Comparison of ENCODE assay signal across 18 cellular contexts in the genomic region with DNA sequence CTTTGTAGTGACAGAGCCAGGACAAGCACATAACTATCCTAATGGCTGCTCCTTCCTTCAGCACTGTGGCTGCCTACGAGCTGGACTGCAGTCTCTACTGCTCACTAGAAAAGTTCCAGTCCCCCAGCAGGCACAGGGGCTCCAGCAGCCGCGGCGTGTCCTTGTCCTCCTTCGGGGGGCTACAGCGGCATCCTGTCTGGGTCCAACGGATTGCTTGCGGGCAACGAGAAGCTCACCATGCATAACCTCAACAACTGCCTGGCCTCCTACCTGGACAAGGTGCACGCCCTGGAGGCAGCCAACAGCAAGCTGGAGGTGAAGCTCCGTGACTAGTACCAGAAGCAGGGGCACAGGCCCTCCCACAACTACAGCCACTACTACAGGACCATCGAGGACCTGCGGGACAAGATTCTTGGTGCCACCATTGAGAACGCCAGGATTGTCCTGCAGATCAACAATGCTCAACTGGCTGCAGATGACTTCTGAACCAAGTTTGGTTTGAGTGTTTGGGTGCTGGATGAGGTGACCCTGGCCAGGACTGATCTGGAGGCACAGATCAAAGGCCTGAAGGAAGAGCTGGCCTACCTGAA.
A peak's percentile ranks its signal among the peaks of the same experiment; 100 is the strongest.
DNase-seq lines count a peak whose midpoint lies in the region; ATAC-seq and TF ChIP-seq lines count a peak whose summit lies in the region.
"Had no signal": no experiment of that assay in that cellular context is flagged by ENCODE, and none has a peak within 500 bp of the region (broad histone marks: within the 10 kb centered on the region; RNA-seq: fewer than 3 reads in every experiment).

No MANE protein-coding gene starts in this region.

- H3K4me3 Mint-ChIP-seq in nephron: no peak overlapping the region
- no peak overlapping the region for H3K4me3 Mint-ChIP-seq in stimulated activated memory B cell treated with anti-CD40 and anti-IgM and Interleukin-4, amounts not matched to agents 10 μg/mL and 1 μg/mL and 100 μg/mL, for 72 hours
- H3K4me3 Mint-ChIP-seq: CD4-positive, alpha-beta memory T cell; HFFc6 had no signal

- no peak for TF ChIP-seq POLR2A in esophagus muscularis mucosa (IDR thresholded peaks at IDR 0.05; ENCODE audit: low read depth)

- H3K27me3 Mint-ChIP-seq in nephron (ENCODE audit: low read depth): peaks cover 6% of the 10 kb centered on the region
- H3K27me3 Mint-ChIP-seq in stimulated activated memory B cell treated with anti-CD40 and anti-IgM and Interleukin-4, amounts not matched to agents 10 μg/mL and 1 μg/mL and 100 μg/mL, for 72 hours: no peaks in the 10 kb centered on the region
- H3K27me3 Mint-ChIP-seq: CD4-positive, alpha-beta memory T cell had no signal

- no peaks in the 10 kb centered on the region for H3K9me3 ChIP-seq in esophagus muscularis mucosa
- H3K9me3 ChIP-seq: BE2C had no signal

- H3K4me1 Mint-ChIP-seq in nephron: peaks cover 26% of the 10 kb centered on the region
- H3K4me1 Mint-ChIP-seq in stimulated activated memory B cell treated with anti-CD40 and anti-IgM and Interleukin-4, amounts not matched to agents 10 μg/mL and 1 μg/mL and 100 μg/mL, for 72 hours: peaks cover 54% of the 10 kb centered on the region

- no peak for TF ChIP-seq CTCF in esophagus muscularis mucosa (IDR thresholded peaks at IDR 0.05)
- no peak for TF ChIP-seq CTCF in nephron (IDR thresholded peaks at IDR 0.05; ENCODE audit: unreplicated experiment in 3 of 3)

- peak overlapping the region in 2 of 3 experiments; percentile 62 to 81 for H3K27ac Mint-ChIP-seq in nephron
- H3K27ac Mint-ChIP-seq in stimulated activated memory B cell treated with anti-CD40 and anti-IgM and Interleukin-4, amounts not matched to agents 10 μg/mL and 1 μg/mL and 100 μg/mL, for 72 hours: peak overlapping the region; percentile 94
- H3K27ac Mint-ChIP-seq: HFFc6 had no signal

- H3K36me3 Mint-ChIP-seq in nephron (ENCODE audit: low read depth): peaks cover 15% of the 10 kb centered on the region
- H3K36me3 Mint-ChIP-seq in stimulated activated memory B cell treated with anti-CD40 and anti-IgM and Interleukin-4, amounts not matched to agents 10 μg/mL and 1 μg/mL and 100 μg/mL, for 72 hours: peaks cover 24% of the 10 kb centered on the region
- H3K36me3 Mint-ChIP-seq: CD4-positive, alpha-beta memory T cell had no signal

- ATAC-seq in stimulated activated memory B cell treated with anti-CD40 and anti-IgM and Interleukin-4, amounts not matched to agents 10 μg/mL and 1 μg/mL and 100 μg/mL, for 72 hours: no peak
- no peak for ATAC-seq in HG02884 (IDR thresholded peaks at IDR 0.05; ENCODE audit: unreplicated experiment)

- TF ChIP-seq EP300 in esophagus muscularis mucosa (IDR thresholded peaks at IDR 0.05): no peak

- peak; percentile 43 for DNase-seq in ELF-1 (ENCODE audit: low read depth, low spot score)
- DNase-seq in esophagus muscularis mucosa (ENCODE audit: extremely low spot score): peak; percentile 82
- DNase-seq in A172 (ENCODE audit: low spot score): no peak
- no peak for DNase-seq in LoVo (ENCODE audit: low spot score)
- no peak for DNase-seq in GM03348 (ENCODE audit: low spot score)
- DNase-seq: BE2C; CD4-positive, alpha-beta memory T cell; HFFc6; KG1; MV-4-11; NCI-H1694 treated with DMSO at 0.1 percent for 48 hours; NCI-H510A treated with DMSO at 0.1 percent for 48 hours; NCI-H774; OCI-M1; SHP77 had no signal

- no peak overlapping the region for H3K4me3 ChIP-seq in esophagus muscularis mucosa

- peaks cover 25% of the 10 kb centered on the region for H3K9me3 Mint-ChIP-seq in nephron
- H3K9me3 Mint-ChIP-seq in stimulated activated memory B cell treated with anti-CD40 and anti-IgM and Interleukin-4, amounts not matched to agents 10 μg/mL and 1 μg/mL and 100 μg/mL, for 72 hours: peaks cover 3% of the 10 kb centered on the region
- H3K9me3 Mint-ChIP-seq: HFFc6 had no signal

- peaks cover 11 to 57% (median 52%) of the 10 kb centered on the region in 4 donors for H3K4me1 ChIP-seq in esophagus muscularis mucosa
- H3K4me1 ChIP-seq: BE2C had no signal

- intact Hi-C loops in esophagus muscularis mucosa (cut with DNase I): no loop called here

- H3K36me3 ChIP-seq in esophagus muscularis mucosa: no peaks in the 10 kb centered on the region
- H3K36me3 ChIP-seq: BE2C had no signal

- H3K27me3 ChIP-seq in esophagus muscularis mucosa: no peaks in the 10 kb centered on the region
- H3K27me3 ChIP-seq: BE2C had no signal

- 96% methylated on average over 10 of the region's 14 CpGs for WGBS in esophagus muscularis mucosa

- peak overlapping the region; percentile 78 to 84 (median 82) for H3K27ac ChIP-seq in esophagus muscularis mucosa (replicated peaks in 1 of 4)

Comparison
In these comparisons a context has a peak if more than half of its experiments do, and no peak if none do; other contexts are left out.
1. DNase-seq: peak in ELF-1 (single experiment) and esophagus muscularis mucosa (single experiment); none in A172 (single experiment), LoVo (single experiment) and GM03348 (single experiment).